10 cellular contexts compared by ENCODE assay signal in the genomic region with DNA sequence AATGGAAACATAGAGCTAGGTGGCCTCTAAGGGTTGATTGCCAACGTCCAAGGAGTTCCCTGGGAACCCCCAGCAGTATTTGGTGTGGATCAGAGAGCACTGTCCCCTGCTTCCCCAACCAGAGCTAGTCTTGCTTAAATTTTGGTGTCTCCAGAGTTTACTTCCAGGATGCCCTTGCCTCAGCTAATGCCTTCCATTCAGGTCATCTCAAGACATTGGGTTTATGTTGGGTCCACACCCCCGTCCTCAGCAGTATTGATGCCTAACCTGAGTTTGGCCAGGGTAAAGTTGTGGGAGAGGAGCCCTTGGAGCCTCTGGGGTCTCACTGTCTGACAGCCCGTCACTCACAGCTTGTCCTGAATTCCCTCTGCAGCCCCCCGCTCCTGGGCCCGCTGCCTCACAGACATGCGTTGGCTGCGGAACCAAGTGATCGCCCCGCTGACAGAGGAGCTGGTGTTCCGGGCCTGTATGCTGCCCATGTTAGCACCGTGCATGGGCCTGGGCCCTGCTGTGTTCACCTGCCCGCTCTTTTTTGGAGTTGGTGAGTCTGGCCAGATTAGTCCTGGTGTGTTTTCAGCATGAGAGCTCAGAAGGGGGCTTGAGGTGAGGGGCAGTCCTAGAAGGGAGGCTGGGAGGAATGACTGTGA. TPM values are rescaled to one million over a fixed set of nuclear protein-coding genes. Genes with fewer than 3 reads are reported as not detected.
DNase-seq lines count a peak whose midpoint lies in the region; ATAC-seq and TF ChIP-seq lines count a peak whose summit lies in the region.
"Had no signal": no experiment of that assay in that cellular context is flagged by ENCODE, and none has a peak within 500 bp of the region (broad histone marks: within the 10 kb centered on the region; RNA-seq: fewer than 3 reads in every experiment).

No MANE protein-coding gene starts in this region.

- H3K27me3 Mint-ChIP-seq in T-helper 2 cell treated with Interferon-gamma antibody and Interleukin-4, amounts not matched to agents 5 μg/mL and 100 μg/mL, for 36 hours (ENCODE audit: low read depth): no peaks in the 10 kb centered on the region
- no peaks in the 10 kb centered on the region for H3K27me3 Mint-ChIP-seq in activated CD4-positive, alpha-beta memory T cell treated with anti-CD3 and anti-CD28 coated beads for 36 hours
- H3K27me3 Mint-ChIP-seq in glutamatergic neuron (ENCODE audit: unreplicated experiment): peaks cover 12% of the 10 kb centered on the region

- CTCF ChIA-PET in activated CD4-positive, alpha-beta memory T cell treated with anti-CD3 and anti-CD28 coated beads for 36 hours (lab: Charles Lee): interaction anchor here (0.6 to 2.1 kb wide), 5 partner anchors 7 to 131 kb away, joined by 3 to 11 read pairs (median 5); no protein-coding TSS in a partner anchor

- peaks cover 35% of the 10 kb centered on the region for H3K4me1 Mint-ChIP-seq in T-helper 2 cell treated with Interferon-gamma antibody and Interleukin-4, amounts not matched to agents 5 μg/mL and 100 μg/mL, for 36 hours (ENCODE audit: low read depth)
- peaks cover 42% of the 10 kb centered on the region for H3K4me1 Mint-ChIP-seq in activated CD4-positive, alpha-beta memory T cell treated with anti-CD3 and anti-CD28 coated beads for 36 hours (ENCODE audit: low read depth)
- peaks cover 6% of the 10 kb centered on the region for H3K4me1 Mint-ChIP-seq in glutamatergic neuron (ENCODE audit: low read depth, unreplicated experiment)

- peaks cover 25% of the 10 kb centered on the region for H3K36me3 Mint-ChIP-seq in T-helper 2 cell treated with Interferon-gamma antibody and Interleukin-4, amounts not matched to agents 5 μg/mL and 100 μg/mL, for 36 hours (ENCODE audit: low read depth)
- H3K36me3 Mint-ChIP-seq in activated CD4-positive, alpha-beta memory T cell treated with anti-CD3 and anti-CD28 coated beads for 36 hours: peaks cover 30% of the 10 kb centered on the region
- peaks cover 4% of the 10 kb centered on the region for H3K36me3 Mint-ChIP-seq in glutamatergic neuron (ENCODE audit: unreplicated experiment)

- H3K36me3 ChIP-seq in spleen: peaks cover 0 to 55% (median 28%) of the 10 kb centered on the region in 6 donors
- H3K36me3 ChIP-seq: transverse colon had no signal

- peaks cover 21 to 63% (median 46%) of the 10 kb centered on the region in 6 donors for H3K4me1 ChIP-seq in spleen

- peak overlapping the region in 4 of 8 donors; percentile 84 to 99 (median 94) for H3K4me3 ChIP-seq in spleen

- intact Hi-C loops in activated CD4-positive, alpha-beta memory T cell treated with anti-CD3 and anti-CD28 coated beads for 36 hours (cut with micrococcal nuclease): loop anchor here (5.0 kb wide), 2 partner anchors 227 to 297 kb away; a partner anchor contains a TSS
- intact Hi-C loops in spleen (cut with DNase I; ENCODE audit: low total_unique reads): no loop called here

- H3K4me3 Mint-ChIP-seq in T-helper 2 cell treated with Interferon-gamma antibody and Interleukin-4, amounts not matched to agents 5 μg/mL and 100 μg/mL, for 36 hours: peak overlapping the region; percentile 91
- H3K4me3 Mint-ChIP-seq in activated CD4-positive, alpha-beta memory T cell treated with anti-CD3 and anti-CD28 coated beads for 36 hours: peak overlapping the region; percentile 92
- peak overlapping the region; percentile 95 for H3K4me3 Mint-ChIP-seq in glutamatergic neuron (ENCODE audit: unreplicated experiment)

- WGBS in spleen, 5 donors: 87 to 94% (median 91%) methylated on average over 12 of the region's 12 CpGs

- no peaks in the 10 kb centered on the region for H3K9me3 ChIP-seq in spleen
- H3K9me3 ChIP-seq: transverse colon had no signal

- H3K9me3 Mint-ChIP-seq in T-helper 2 cell treated with Interferon-gamma antibody and Interleukin-4, amounts not matched to agents 5 μg/mL and 100 μg/mL, for 36 hours: no peaks in the 10 kb centered on the region
- H3K9me3 Mint-ChIP-seq in activated CD4-positive, alpha-beta memory T cell treated with anti-CD3 and anti-CD28 coated beads for 36 hours: no peaks in the 10 kb centered on the region
- H3K9me3 Mint-ChIP-seq in glutamatergic neuron (ENCODE audit: unreplicated experiment): peaks cover 8% of the 10 kb centered on the region

- no peak for ATAC-seq in HG03439 (IDR thresholded peaks at IDR 0.05; ENCODE audit: unreplicated experiment)

- DNase-seq in T-helper 2 cell treated with Interferon-gamma antibody and Interleukin-4, amounts not matched to agents 5 μg/mL and 100 μg/mL, for 36 hours (ENCODE audit: low spot score): no peak
- DNase-seq in T-helper 2 cell (no peak), glutamatergic neuron (no peak), spleen (peak; percentile 78), NCI-H2107 treated with DMSO at 0.1 percent for 48 hours (lab: John Stamatoyannopoulos, UW; ENCODE audit: unreplicated experiment) (no peak), SW 1271 (lab: John Stamatoyannopoulos, UW) (no peak)
- no peak for DNase-seq in activated CD4-positive, alpha-beta memory T cell treated with anti-CD3 and anti-CD28 coated beads for 36 hours
- DNase-seq: NCI-H446 treated with DMSO at 0.1 percent for 48 hours, transverse colon had no signal

- peak overlapping the region in 1 of 8 donors; percentile 98 for H3K27ac ChIP-seq in spleen

- H3K27me3 ChIP-seq in spleen (replicated peaks in 1 of 7): no peaks in the 10 kb centered on the region
- H3K27me3 ChIP-seq: transverse colon had no signal

- POLR2A ChIA-PET in activated CD4-positive, alpha-beta memory T cell treated with anti-CD3 and anti-CD28 coated beads for 36 hours (lab: Charles Lee): interaction anchor here (1.1 to 4.4 kb wide), 2 partner anchors 10 to 531 kb away, joined by 3 to 59 read pairs; no protein-coding TSS in a partner anchor

- no peak for TF ChIP-seq CTCF in glutamatergic neuron (IDR thresholded peaks at IDR 0.05; ENCODE audit: partially characterized antibody, unreplicated experiment)
- no peak for TF ChIP-seq CTCF in spleen (IDR thresholded peaks at IDR 0.05 in 8 of 11, conservative IDR thresholded peaks at IDR 0.05 in 3 of 11)

- TF ChIP-seq POLR2A in spleen (IDR thresholded peaks at IDR 0.05): no peak

- peak overlapping the region; percentile 95 for H3K27ac Mint-ChIP-seq in T-helper 2 cell treated with Interferon-gamma antibody and Interleukin-4, amounts not matched to agents 5 μg/mL and 100 μg/mL, for 36 hours
- H3K27ac Mint-ChIP-seq in activated CD4-positive, alpha-beta memory T cell treated with anti-CD3 and anti-CD28 coated beads for 36 hours: peak overlapping the region; percentile 93
- peak overlapping the region; percentile 92 for H3K27ac Mint-ChIP-seq in glutamatergic neuron (ENCODE audit: unreplicated experiment)

RNA-seq across cellular contexts. Expression of a gene that starts 1.4 kb away (rescaled TPM):
- 10 to 100 TPM; 22.5 to 24.4 TPM for total RNA-seq in activated CD4-positive, alpha-beta memory T cell treated with anti-CD3 and anti-CD28 coated beads for 36 hours
- total RNA-seq in glutamatergic neuron (ENCODE audit: unreplicated experiment): 30.6 TPM
- total RNA-seq in spleen: 10 to 100 TPM; 14.5 to 27.9 (median 18.1) TPM
- polyA plus RNA-seq in spleen: 10 to 100 TPM; 10.0 to 19.3 (median 14.2) TPM

RNA-seq across cellular contexts. Expression of a gene that starts 12.2 kb away (rescaled TPM):
- total RNA-seq in activated CD4-positive, alpha-beta memory T cell treated with anti-CD3 and anti-CD28 coated beads for 36 hours: 10 to 100 TPM; 24.6 to 29.8 TPM
- total RNA-seq in glutamatergic neuron (ENCODE audit: unreplicated experiment) (67.1 TPM), spleen (10 to 100 TPM in 2 of 7 donors, 1 to 10 TPM in 5; 3.3 to 10.3 (median 8.0) TPM)
- polyA plus RNA-seq in spleen: 10 to 100 TPM in 1 of 3 donors, 1 to 10 TPM in 2; 3.9 to 12.0 (median 7.9) TPM
